1 cellular context compared by ENCODE assay signal in genomic region chr7:66075590-66076458, GRCh38.
TF ChIP-seq lines count a peak whose summit lies in the region.

TSS of gene ASL (plus strand) at chr7:66075819. CDS start at chr7:66076082, 263 bp downstream.

TF ChIP-seq in HepG2, 621 proteins besides CTCF, POLR2A, EP300 and RAD21 (continued from another document):
- TF ChIP-seq HMGXB4 (CRISPR knock-in tag; IDR thresholded peaks at IDR 0.05; ENCODE audit: borderline replicate concordance in 1 of 2, low read depth in 1 of 2): peak; percentile 43 to 69; a peak in 1 of 4 replicates
- TF ChIP-seq KIAA2018 (CRISPR knock-in tag; IDR thresholded peaks at IDR 0.05; ENCODE audit: borderline replicate concordance): no peak
- TF ChIP-seq TBX2 (CRISPR knock-in tag; IDR thresholded peaks at IDR 0.05; ENCODE audit: borderline replicate concordance): peak; percentile 79; the same call in 1 of the 2 replicates
- TF ChIP-seq CBX1 (IDR thresholded peaks at IDR 0.05; ENCODE audit: low read depth): peak; percentile 51
- peak; percentile 72; the same call in 1 of the 2 replicates for TF ChIP-seq ZNF776 (CRISPR knock-in tag; IDR thresholded peaks at IDR 0.05)
- no peak for TF ChIP-seq RBM22 (optimal IDR thresholded peaks at IDR 0.05; ENCODE audit: low read length)
- no peak for TF ChIP-seq ZKSCAN8 (CRISPR knock-in tag; IDR thresholded peaks at IDR 0.05; ENCODE audit: borderline replicate concordance)
- TF ChIP-seq SMYD3 (CRISPR knock-in tag; IDR thresholded peaks at IDR 0.05): no peak
- no peak for TF ChIP-seq MBD4 (IDR thresholded peaks at IDR 0.05; ENCODE audit: borderline replicate concordance, low read length)
- no peak for TF ChIP-seq SNAPC5 (CRISPR knock-in tag; IDR thresholded peaks at IDR 0.05; ENCODE audit: borderline replicate concordance)
- TF ChIP-seq HMGA1 (CRISPR knock-in tag; conservative IDR thresholded peaks at IDR 0.05): no peak
- no peak for TF ChIP-seq ZNF644 (CRISPR knock-in tag; IDR thresholded peaks at IDR 0.05; ENCODE audit: low read depth)
- peak; percentile 12; the same call in 1 of the 2 replicates for TF ChIP-seq FOXP4 (CRISPR knock-in tag; IDR thresholded peaks at IDR 0.05)
- TF ChIP-seq ZNF3 (CRISPR knock-in tag; IDR thresholded peaks at IDR 0.05): no peak
- TF ChIP-seq ZBTB1 (CRISPR knock-in tag; IDR thresholded peaks at IDR 0.05; ENCODE audit: borderline replicate concordance): no peak
- TF ChIP-seq TEAD2 (CRISPR knock-in tag; IDR thresholded peaks at IDR 0.05): no peak
- no peak for TF ChIP-seq KDM1A (CRISPR knock-in tag; IDR thresholded peaks at IDR 0.05)
- TF ChIP-seq IRF2 (CRISPR knock-in tag; IDR thresholded peaks at IDR 0.05): peak; percentile 50
- TF ChIP-seq STAT6 (CRISPR knock-in tag; IDR thresholded peaks at IDR 0.05; ENCODE audit: borderline replicate concordance): no peak
- peak; percentile 63; the same call in 1 of the 2 replicates for TF ChIP-seq ZNF513 (CRISPR knock-in tag; conservative IDR thresholded peaks at IDR 0.05)
- peak; percentile 91 for TF ChIP-seq ZNF687 (CRISPR knock-in tag; IDR thresholded peaks at IDR 0.05)
- TF ChIP-seq PAX8 (CRISPR knock-in tag; IDR thresholded peaks at IDR 0.05; ENCODE audit: borderline replicate concordance): no peak
